ENCODE assay signal across 21 cellular contexts in the genomic region with DNA sequence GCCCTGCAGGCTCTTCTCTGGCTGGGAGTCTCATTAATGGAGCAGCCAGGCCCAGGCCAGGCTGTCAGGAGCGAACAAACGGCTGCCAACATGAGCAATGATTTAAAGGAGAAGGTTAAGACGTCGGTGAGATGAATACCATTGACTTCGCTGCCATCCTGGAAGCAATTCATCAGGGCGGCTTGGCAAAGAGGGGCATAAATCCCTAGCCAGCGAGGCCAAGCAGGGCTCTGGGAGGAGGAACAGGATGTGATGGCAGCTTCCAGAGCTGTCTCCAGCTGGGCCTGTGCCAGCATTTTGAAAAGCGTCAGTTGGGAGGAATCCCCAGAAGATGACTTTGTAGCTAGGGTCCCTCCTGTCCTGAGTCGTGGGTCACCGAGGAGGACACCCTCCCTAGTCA.
DNase-seq lines count a peak whose midpoint lies in the region; ATAC-seq lines count a peak whose summit lies in the region.
"Had no signal": no experiment of that assay in that cellular context is flagged by ENCODE, and none has a peak within 500 bp of the region (broad histone marks: within the 10 kb centered on the region; RNA-seq: fewer than 3 reads in every experiment).

No MANE protein-coding gene starts in this region.

- H2AFZ ChIP-seq in neuronal stem cell (ENCODE audit: low read length): no peak overlapping the region
- H2AFZ ChIP-seq: PC-9 had no signal

- peaks cover 17 to 18% of the 10 kb centered on the region in 2 donors for H3K27me3 Mint-ChIP-seq in stimulated activated naive B cell treated with anti-CD40 and anti-IgM and Interleukin-4, amounts not matched to agents 10 μg/mL and 1 μg/mL and 100 μg/mL, for 72 hours

- H3K36me3 Mint-ChIP-seq in stimulated activated naive B cell treated with anti-CD40 and anti-IgM and Interleukin-4, amounts not matched to agents 10 μg/mL and 1 μg/mL and 100 μg/mL, for 72 hours: no peaks in the 10 kb centered on the region

- H3K23ac ChIP-seq in neuronal stem cell (ENCODE audit: low read depth, low read length, poor library complexity): no peak overlapping the region

- H3K27ac Mint-ChIP-seq in stimulated activated naive B cell treated with anti-CD40 and anti-IgM and Interleukin-4, amounts not matched to agents 10 μg/mL and 1 μg/mL and 100 μg/mL, for 72 hours: peak overlapping the region; percentile 16
- H3K27ac Mint-ChIP-seq: HFFc6 had no signal

- H2BK120ac ChIP-seq in neuronal stem cell (ENCODE audit: low read depth, low read length): no peak overlapping the region

- H3K4me1 Mint-ChIP-seq in stimulated activated naive B cell treated with anti-CD40 and anti-IgM and Interleukin-4, amounts not matched to agents 10 μg/mL and 1 μg/mL and 100 μg/mL, for 72 hours: peaks cover 2 to 6% of the 10 kb centered on the region in 2 donors

- H3K4me1 ChIP-seq in neuronal stem cell (ENCODE audit: control insufficient read depth in 2 of 2, insufficient read depth in 1 of 2, low read depth in 1 of 2, low read length in 2 of 2): peaks cover 9 to 13% of the 10 kb centered on the region in 2 donors

- no peak overlapping the region for H3K4me3 ChIP-seq in neuronal stem cell (ENCODE audit: low read length in 2 of 2)
- H3K4me3 ChIP-seq: PC-9 had no signal

- no CpG with 5 or more reads among the region's 10 CpGs for WGBS in neuronal stem cell (ENCODE audit: extremely low coverage in 2 of 2, insufficient read length in 2 of 2, insufficient replicate concordance in 1 of 2), 2 donors

- peak overlapping the region; percentile 1 for H2BK15ac ChIP-seq in neuronal stem cell (ENCODE audit: low read length)

- no peaks in the 10 kb centered on the region for H3K36me3 ChIP-seq in neuronal stem cell (replicated peaks in 1 of 2; ENCODE audit: control insufficient read depth in 2 of 2, insufficient read depth in 2 of 2, low read length in 2 of 2)

- no peak overlapping the region for H3K9ac ChIP-seq in neuronal stem cell (ENCODE audit: low read depth, low read length, poor library complexity)

- peaks cover 0 to 3% of the 10 kb centered on the region in 2 donors for H3K9me3 Mint-ChIP-seq in stimulated activated naive B cell treated with anti-CD40 and anti-IgM and Interleukin-4, amounts not matched to agents 10 μg/mL and 1 μg/mL and 100 μg/mL, for 72 hours

- H3K4me2 ChIP-seq in neuronal stem cell (ENCODE audit: insufficient read depth, low read length, poor library complexity, severe bottlenecking): no peak overlapping the region
- H3K4me2 ChIP-seq: PC-9 had no signal

- H3K79me1 ChIP-seq in neuronal stem cell (ENCODE audit: low read depth, low read length): no peaks in the 10 kb centered on the region

- DNase-seq in NCI-H2029 (lab: John Stamatoyannopoulos, UW): peak; percentile 58
- DNase-seq in NCI-H2029 treated with DMSO at 0.1 percent for 48 hours (lab: John Stamatoyannopoulos, UW): no peak
- peak; percentile 30 for DNase-seq in ecto neural progenitor cell (ENCODE audit: low spot score)
- DNase-seq in neuronal stem cell (ENCODE audit: low spot score): no peak
- no peak for DNase-seq in stimulated activated naive B cell treated with anti-CD40 and anti-IgM and Interleukin-4, amounts not matched to agents 10 μg/mL and 1 μg/mL and 100 μg/mL, for 72 hours
- no peak for DNase-seq in dedifferentiated amniotic fluid mesenchymal stem cell (ENCODE audit: extremely low spot score)
- DNase-seq: AML-193, GDM1, H7, HFFc6, Kasumi-1, MM.1S, NCI-H1092, NCI-H1436 treated with DMSO at 0.1 percent for 48 hours, NCI-H2081, NCI-H82 had no signal

- H3K27ac ChIP-seq in neuronal stem cell (replicated peaks; ENCODE audit: low read length): no peak overlapping the region
- H3K27ac ChIP-seq: 22Rv1, C4-2B, PC-9 had no signal

- no peak overlapping the region for H3K4ac ChIP-seq in neuronal stem cell (ENCODE audit: low read length)

- no peak overlapping the region for H3K14ac ChIP-seq in neuronal stem cell (ENCODE audit: low read length)

- H3K4me3 Mint-ChIP-seq in stimulated activated naive B cell treated with anti-CD40 and anti-IgM and Interleukin-4, amounts not matched to agents 10 μg/mL and 1 μg/mL and 100 μg/mL, for 72 hours: no peak overlapping the region
- H3K4me3 Mint-ChIP-seq: HFFc6 had no signal

- no peak overlapping the region for H2AK5ac ChIP-seq in neuronal stem cell (ENCODE audit: low read depth, low read length)

- ATAC-seq in stimulated activated naive B cell treated with anti-CD40 and anti-IgM and Interleukin-4, amounts not matched to agents 10 μg/mL and 1 μg/mL and 100 μg/mL, for 72 hours (replicated peaks): no peak
- no peak for ATAC-seq in activated CD4-positive, CD25-positive, alpha-beta regulatory T cell treated with anti-CD3 and anti-CD28 coated beads, Interleukin-2, amount 50 U/mL, for 24 hours
- ATAC-seq in HG03442 (IDR thresholded peaks at IDR 0.05; ENCODE audit: unreplicated experiment): no peak

- H2BK12ac ChIP-seq in neuronal stem cell (ENCODE audit: low read length): no peak overlapping the region

- no peak overlapping the region for H4K91ac ChIP-seq in neuronal stem cell (ENCODE audit: low read depth, low read length, poor library complexity)

- peak overlapping the region; percentile 1 for H3K18ac ChIP-seq in neuronal stem cell (ENCODE audit: low read length)

- no peaks in the 10 kb centered on the region for H3K9me3 ChIP-seq in neuronal stem cell (replicated peaks in 1 of 2; ENCODE audit: control insufficient read depth in 2 of 2, insufficient read depth in 1 of 2, low read depth in 1 of 2, low read length in 2 of 2)

- H4K8ac ChIP-seq in neuronal stem cell (ENCODE audit: low read depth, low read length): no peak overlapping the region

- no peaks in the 10 kb centered on the region for H3K27me3 ChIP-seq in neuronal stem cell (ENCODE audit: control insufficient read depth in 3 of 3, insufficient read depth in 3 of 3, low read depth in 1 of 3, low read length in 3 of 3)

- no peak overlapping the region for H2BK5ac ChIP-seq in neuronal stem cell (ENCODE audit: low read length)

Comparison
In these comparisons a context has a peak if more than half of its experiments do, and no peak if none do; other contexts are left out.
1. DNase-seq: peak in NCI-H2029 (single experiment) and ecto neural progenitor cell (single experiment); none in NCI-H2029 treated with DMSO at 0.1 percent for 48 hours (single experiment), neuronal stem cell (single experiment), stimulated activated naive B cell treated with anti-CD40 and anti-IgM and Interleukin-4, amounts not matched to agents 10 μg/mL and 1 μg/mL and 100 μg/mL, for 72 hours (single experiment) and dedifferentiated amniotic fluid mesenchymal stem cell (single experiment).